Comparison of ENCODE assay signal across 16 cellular contexts in genomic region chr14:90500665-90501370, GRCh38.
A peak's percentile ranks its signal among the peaks of the same experiment; 100 is the strongest.
DNase-seq lines count a peak whose midpoint lies in the region; ATAC-seq, FAIRE-seq and TF ChIP-seq lines count a peak whose summit lies in the region.
"Had no signal": no experiment of that assay in that cellular context is flagged by ENCODE, and none has a peak within 500 bp of the region (broad histone marks: within the 10 kb centered on the region; RNA-seq: fewer than 3 reads in every experiment).

No MANE protein-coding gene starts in this region.

- H3K9ac ChIP-seq in parathyroid adenoma, result no peak overlapping the region

- peak overlapping the region; percentile 61 for H3K4me3 Mint-ChIP-seq in dendritic cell treated with granulocyte-macrophage colony-stimulating factor and Interleukin-4, amounts not matched to agents 40 ng/mL and 50 ng/mL, for 4 days
- H3K4me3 Mint-ChIP-seq: activated naive CD4-positive, alpha-beta T cell treated with anti-CD3 and anti-CD28 coated beads, Interleukin-2, amount 10 ng/mL, durations not matched to agents 7 days and 5 days had no signal

- no peak overlapping the region for H3K4me2 ChIP-seq in parathyroid adenoma (ENCODE audit: low read length)

- no peaks in the 10 kb centered on the region for H3K9me3 ChIP-seq in parathyroid adenoma (ENCODE audit: control insufficient read depth, low read length)

- H3K27me3 ChIP-seq in parathyroid adenoma (ENCODE audit: control insufficient read depth, insufficient read depth, low read length), result no peaks in the 10 kb centered on the region

- H3K27me3 Mint-ChIP-seq in dendritic cell treated with granulocyte-macrophage colony-stimulating factor and Interleukin-4, amounts not matched to agents 40 ng/mL and 50 ng/mL, for 4 days, result peaks cover 28% of the 10 kb centered on the region

- DNase-seq in MV-4-11 (lab: John Stamatoyannopoulos, UW), result peak; percentile 39
- DNase-seq in NCI-H526 (lab: John Stamatoyannopoulos, UW), result no peak
- DNase-seq in HTR-8/SVneo (ENCODE audit: insufficient read length, low spot score), result no peak
- no peak for DNase-seq in NCI-H82 (lab: John Stamatoyannopoulos, UW)
- DNase-seq: activated naive CD4-positive, alpha-beta T cell treated with anti-CD3 and anti-CD28 coated beads, Interleukin-2, amount 10 ng/mL, durations not matched to agents 7 days and 5 days; COR-L47; foreskin melanocyte; IMR-90; NCI-H1417 treated with DMSO at 0.1 percent for 48 hours; NCI-H226 had no signal

- peak; percentile 46 for ATAC-seq in GM18502 (IDR thresholded peaks at IDR 0.05; ENCODE audit: poor library complexity, unreplicated experiment)
- ATAC-seq: Panc1, sciatic nerve had no signal

- peaks cover 15% of the 10 kb centered on the region for H3K4me1 ChIP-seq in parathyroid adenoma

- peak overlapping the region; percentile 14 for H3K27ac Mint-ChIP-seq in dendritic cell treated with granulocyte-macrophage colony-stimulating factor and Interleukin-4, amounts not matched to agents 40 ng/mL and 50 ng/mL, for 4 days
- H3K27ac Mint-ChIP-seq: activated naive CD4-positive, alpha-beta T cell treated with anti-CD3 and anti-CD28 coated beads, Interleukin-2, amount 10 ng/mL, durations not matched to agents 7 days and 5 days had no signal

- H3K36me3 Mint-ChIP-seq in dendritic cell treated with granulocyte-macrophage colony-stimulating factor and Interleukin-4, amounts not matched to agents 40 ng/mL and 50 ng/mL, for 4 days (ENCODE audit: low read depth), result no peaks in the 10 kb centered on the region
- H3K36me3 Mint-ChIP-seq: activated naive CD4-positive, alpha-beta T cell treated with anti-CD3 and anti-CD28 coated beads, Interleukin-2, amount 10 ng/mL, durations not matched to agents 7 days and 5 days had no signal

- no peak overlapping the region for H3K27ac ChIP-seq in parathyroid adenoma

- no peak for FAIRE-seq in HTR-8/SVneo (lab: Jason Lieb, UNC)
- FAIRE-seq: keratinocyte had no signal

- H3K36me3 ChIP-seq in parathyroid adenoma (ENCODE audit: control insufficient read depth, insufficient read depth, low read length), result no peaks in the 10 kb centered on the region

- no peak overlapping the region for H3K4me3 ChIP-seq in parathyroid adenoma (ENCODE audit: low read depth, low read length)

- no peaks in the 10 kb centered on the region for H3K9me3 Mint-ChIP-seq in dendritic cell treated with granulocyte-macrophage colony-stimulating factor and Interleukin-4, amounts not matched to agents 40 ng/mL and 50 ng/mL, for 4 days
- H3K9me3 Mint-ChIP-seq: activated naive CD4-positive, alpha-beta T cell treated with anti-CD3 and anti-CD28 coated beads, Interleukin-2, amount 10 ng/mL, durations not matched to agents 7 days and 5 days had no signal

- intact Hi-C loops in dendritic cell treated with granulocyte-macrophage colony-stimulating factor and Interleukin-4, amounts not matched to agents 40 ng/mL and 50 ng/mL, for 4 days (cut with micrococcal nuclease), result no loop called here

- no peaks in the 10 kb centered on the region for H3K79me2 ChIP-seq in parathyroid adenoma

- H3K4me1 Mint-ChIP-seq in dendritic cell treated with granulocyte-macrophage colony-stimulating factor and Interleukin-4, amounts not matched to agents 40 ng/mL and 50 ng/mL, for 4 days (ENCODE audit: low read depth), result peaks cover 14% of the 10 kb centered on the region

- peak overlapping the region; percentile 69 for H2AFZ ChIP-seq in parathyroid adenoma

- TF ChIP-seq CTCF in parathyroid adenoma (IDR thresholded peaks at IDR 0.05), result no peak
